ENCODE assay signal across 20 cellular contexts in the genomic region with DNA sequence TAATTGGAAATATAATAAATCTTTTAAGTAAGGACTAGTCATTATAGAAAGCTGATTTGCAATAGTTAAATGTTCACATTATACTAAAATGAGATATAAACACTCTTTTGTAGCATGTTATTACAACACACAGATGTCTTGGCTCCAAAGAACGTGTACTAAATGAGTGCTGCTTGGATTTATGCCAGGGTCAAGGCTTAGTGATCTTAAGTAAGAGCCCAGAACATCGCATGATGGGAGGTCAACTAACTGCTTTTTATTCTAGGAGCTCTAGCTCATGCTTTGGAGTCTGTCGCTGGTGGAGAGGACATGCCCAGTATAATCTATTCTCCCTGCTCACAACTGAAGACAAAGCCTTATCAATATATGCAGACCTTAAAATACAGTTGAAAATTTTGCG.
DNase-seq lines count a peak whose midpoint lies in the region; ATAC-seq and TF ChIP-seq lines count a peak whose summit lies in the region.
"Had no signal": no experiment of that assay in that cellular context is flagged by ENCODE, and none has a peak within 500 bp of the region (broad histone marks: within the 10 kb centered on the region; RNA-seq: fewer than 3 reads in every experiment).

No MANE protein-coding gene starts in this region.

- H3K4me3 ChIP-seq in AG04450 (ENCODE audit: low read depth, low read length) = no peak overlapping the region
- H3K4me3 ChIP-seq in IMR-90 (ENCODE audit: insufficient read depth, low read depth, low read length) = no peak overlapping the region
- H3K4me3 ChIP-seq in choroid plexus epithelial cell (ENCODE audit: low read depth, low read length) = no peak overlapping the region
- H3K4me3 ChIP-seq: lung, thoracic aorta had no signal

- no peak overlapping the region for H3K56ac ChIP-seq in IMR-90 (ENCODE audit: extremely low read depth, insufficient read depth, low read length)

- no peak overlapping the region for H3K14ac ChIP-seq in IMR-90 (replicated peaks; ENCODE audit: low read depth, low read length)

- DNase-seq in AG04450 (ENCODE audit: low read depth, low spot score) (peak; percentile 16), IMR-90 (peak; percentile 65), choroid plexus epithelial cell (ENCODE audit: low read depth) (peak; percentile 95), left kidney (ENCODE audit: low read depth, low spot score) (peak; percentile 49), NCI-H146 treated with DMSO at 0.1 percent for 48 hours (lab: John Stamatoyannopoulos, UW; ENCODE audit: unreplicated experiment) (no peak), CD14-positive monocyte (ENCODE audit: low spot score) (no peak)
- DNase-seq in activated T-helper 2 cell treated with anti-CD3 and anti-CD28 coated beads, Interferon-gamma antibody, Interleukin-2, Interleukin-4, amounts not matched to agents 10 μg/mL and 5 μg/mL and 100 μg/mL, durations not matched to agents 14 hours and 24 hours and 36 hours (ENCODE audit: low spot score) = no peak
- DNase-seq: activated CD4-positive, alpha-beta T cell treated with anti-CD3 and anti-CD28 coated beads, Interleukin-2, amount 50 U/mL, for 1 hour; activated naive CD4-positive, alpha-beta T cell treated with anti-CD3 and anti-CD28 coated beads, Interleukin-2, amount 50 U/mL, for 16 hours; activated T-cell treated with anti-CD3 and anti-CD28 coated beads for 4 hours; Calu3; effector CD4-positive, alpha-beta T cell; NCI-H187; NCI-H774; retina; stimulated activated CD4-positive, alpha-beta T cell treated with anti-CD3 and anti-CD28 coated beads, Interleukin-4, amount 100 ng/mL, for 1 hour had no signal

- H2BK20ac ChIP-seq in IMR-90 (ENCODE audit: low read depth, low read length) = no peak overlapping the region

- no peak overlapping the region for H4K91ac ChIP-seq in IMR-90 (ENCODE audit: insufficient read depth, low read depth, low read length)

- no peaks in the 10 kb centered on the region for H3K4me1 Mint-ChIP-seq in CD14-positive monocyte
- H3K4me1 Mint-ChIP-seq in activated T-helper 2 cell treated with anti-CD3 and anti-CD28 coated beads, Interferon-gamma antibody, Interleukin-2, Interleukin-4, amounts not matched to agents 10 μg/mL and 5 μg/mL and 100 μg/mL, durations not matched to agents 14 hours and 24 hours and 36 hours (ENCODE audit: low read depth) = no peaks in the 10 kb centered on the region

- no peak overlapping the region for H3K18ac ChIP-seq in IMR-90 (ENCODE audit: low read depth, low read length)

- H3K79me1 ChIP-seq in IMR-90 (ENCODE audit: low read depth in 1 of 2, low read length in 2 of 2) = no peaks in the 10 kb centered on the region

- H3K27ac Mint-ChIP-seq in CD14-positive monocyte = no peak overlapping the region
- no peak overlapping the region for H3K27ac Mint-ChIP-seq in activated T-helper 2 cell treated with anti-CD3 and anti-CD28 coated beads, Interferon-gamma antibody, Interleukin-2, Interleukin-4, amounts not matched to agents 10 μg/mL and 5 μg/mL and 100 μg/mL, durations not matched to agents 14 hours and 24 hours and 36 hours
- H3K27ac Mint-ChIP-seq: brain had no signal

- H3K36me3 Mint-ChIP-seq in CD14-positive monocyte = no peaks in the 10 kb centered on the region
- H3K36me3 Mint-ChIP-seq in activated T-helper 2 cell treated with anti-CD3 and anti-CD28 coated beads, Interferon-gamma antibody, Interleukin-2, Interleukin-4, amounts not matched to agents 10 μg/mL and 5 μg/mL and 100 μg/mL, durations not matched to agents 14 hours and 24 hours and 36 hours (ENCODE audit: low read depth) = no peaks in the 10 kb centered on the region
- H3K36me3 Mint-ChIP-seq: brain had no signal

- H2BK5ac ChIP-seq in IMR-90 (ENCODE audit: low read depth, low read length, poor library complexity, severe bottlenecking) = no peak overlapping the region

- BruUV-seq in IMR-90 (replicated peaks; lab: Mats Ljungman, UMichigan) = no TSS peak

- WGBS in IMR-90 (ENCODE audit: extremely low coverage in 2 of 2, insufficient read length in 1 of 2), 2 experiments = no CpG with 5 or more reads among the region's 4 CpGs

- H2AFZ ChIP-seq in IMR-90 (replicated peaks; ENCODE audit: low read length, poor library complexity) = no peak overlapping the region

- H3K9me3 ChIP-seq in AG04450 (ENCODE audit: control insufficient read depth, insufficient read depth, low read length) (no peaks in the 10 kb centered on the region), IMR-90 (ENCODE audit: control insufficient read depth, insufficient read depth, low read length) (no peaks in the 10 kb centered on the region)
- H3K9me3 ChIP-seq: thoracic aorta had no signal

- TF ChIP-seq POLR2A in IMR-90 (IDR thresholded peaks at IDR 0.05; ENCODE audit: low read depth, low read length) = no peak

- no peak overlapping the region for H2BK120ac ChIP-seq in IMR-90 (ENCODE audit: low read depth, low read length)

- no peak overlapping the region for H2AK5ac ChIP-seq in IMR-90 (ENCODE audit: low read depth, low read length)

- H3K9me3 Mint-ChIP-seq in CD14-positive monocyte = peaks cover 0 to 3% (median 0%) of the 10 kb centered on the region in 7 donors
- H3K9me3 Mint-ChIP-seq in activated T-helper 2 cell treated with anti-CD3 and anti-CD28 coated beads, Interferon-gamma antibody, Interleukin-2, Interleukin-4, amounts not matched to agents 10 μg/mL and 5 μg/mL and 100 μg/mL, durations not matched to agents 14 hours and 24 hours and 36 hours = no peaks in the 10 kb centered on the region
- H3K9me3 Mint-ChIP-seq: brain had no signal

- no peak overlapping the region for H3K4me2 ChIP-seq in IMR-90 (ENCODE audit: low read depth, low read length)

- intact Hi-C loops in IMR-90 (cut with micrococcal nuclease) (no loop called here), CD14-positive monocyte (cut with micrococcal nuclease) (no loop called here)
- intact Hi-C loops in activated T-helper 2 cell treated with anti-CD3 and anti-CD28 coated beads, Interferon-gamma antibody, Interleukin-2, Interleukin-4, amounts not matched to agents 10 μg/mL and 5 μg/mL and 100 μg/mL, durations not matched to agents 14 hours and 24 hours and 36 hours (cut with micrococcal nuclease) = no loop called here

- H3K4me3 Mint-ChIP-seq in CD14-positive monocyte = no peak overlapping the region
- H3K4me3 Mint-ChIP-seq in activated T-helper 2 cell treated with anti-CD3 and anti-CD28 coated beads, Interferon-gamma antibody, Interleukin-2, Interleukin-4, amounts not matched to agents 10 μg/mL and 5 μg/mL and 100 μg/mL, durations not matched to agents 14 hours and 24 hours and 36 hours (ENCODE audit: low read depth) = no peak overlapping the region
- H3K4me3 Mint-ChIP-seq: brain had no signal

- no peak overlapping the region for H4K5ac ChIP-seq in IMR-90 (ENCODE audit: low read depth, low read length)

- no peak for TF ChIP-seq RAD21 in IMR-90 (IDR thresholded peaks at IDR 0.05; ENCODE audit: low read length)

- no peak overlapping the region for H4K8ac ChIP-seq in IMR-90 (ENCODE audit: low read depth in 2 of 2, low read length in 2 of 2)

- no peaks in the 10 kb centered on the region for H3K27me3 ChIP-seq in AG04450 (ENCODE audit: control insufficient read depth, insufficient read depth, low read length)
- H3K27me3 ChIP-seq in IMR-90 (ENCODE audit: control insufficient read depth, insufficient read depth, low read length) = no peaks in the 10 kb centered on the region

- no peaks in the 10 kb centered on the region for H3K9me1 ChIP-seq in IMR-90 (ENCODE audit: insufficient read depth, low read length)

- peak; percentile 32 for ATAC-seq in IMR-90 (ENCODE audit: low read depth)
- no peak for ATAC-seq in GM21825 (IDR thresholded peaks at IDR 0.05; ENCODE audit: unreplicated experiment)

- H3K27me3 Mint-ChIP-seq in CD14-positive monocyte (ENCODE audit: low read depth in 3 of 3) = no peaks in the 10 kb centered on the region
- H3K27me3 Mint-ChIP-seq in activated T-helper 2 cell treated with anti-CD3 and anti-CD28 coated beads, Interferon-gamma antibody, Interleukin-2, Interleukin-4, amounts not matched to agents 10 μg/mL and 5 μg/mL and 100 μg/mL, durations not matched to agents 14 hours and 24 hours and 36 hours (ENCODE audit: low read depth) = no peaks in the 10 kb centered on the region

- TF ChIP-seq CTCF in AG04450 (IDR thresholded peaks at IDR 0.05; ENCODE audit: low read depth, low read length) (no peak), IMR-90 (conservative IDR thresholded peaks at IDR 0.05; ENCODE audit: low read depth, low read length) (no peak), choroid plexus epithelial cell (conservative IDR thresholded peaks at IDR 0.05; ENCODE audit: low read depth, low read length) (no peak), CD14-positive monocyte (IDR thresholded peaks at IDR 0.05) (no peak)

- no peak overlapping the region for H3K9ac ChIP-seq in IMR-90 (ENCODE audit: low read depth, low read length)

- dilution Hi-C loops in IMR-90 (cut with HindIII; ENCODE audit: low sequenced_read_pairs, unreplicated experiment) = no loop called here

- in situ Hi-C loops in IMR-90 (cut with MboI; ENCODE audit: low sequenced_read_pairs) = no loop called here

- no peak overlapping the region for H3K27ac ChIP-seq in AG04450 (ENCODE audit: low read depth, low read length)
- no peak overlapping the region for H3K27ac ChIP-seq in IMR-90 (ENCODE audit: insufficient read depth, low read length)
- H3K27ac ChIP-seq: thoracic aorta had no signal

- POLR2A ChIA-PET in AG04450 (lab: Yijun Ruan, JAX) (no interaction called here), IMR-90 (lab: Charles Lee; ENCODE audit: unreplicated experiment) (no interaction called here)

- no peaks in the 10 kb centered on the region for H4K20me1 ChIP-seq in IMR-90 (ENCODE audit: insufficient read depth, low read length)

- no peaks in the 10 kb centered on the region for H3K4me1 ChIP-seq in IMR-90 (ENCODE audit: control insufficient read depth, insufficient read depth, low read length)

- H2AK9ac ChIP-seq in IMR-90 (replicated peaks; ENCODE audit: low read depth, low read length, poor library complexity) = no peak overlapping the region

- no peak overlapping the region for H3K4ac ChIP-seq in IMR-90 (ENCODE audit: low read depth, low read length)

- H3K36me3 ChIP-seq in IMR-90 (ENCODE audit: control insufficient read depth, insufficient read depth, low read length) = no peaks in the 10 kb centered on the region
- H3K36me3 ChIP-seq: thoracic aorta had no signal

- CTCF ChIA-PET in AG04450 (lab: Charles Lee) (interaction anchor here (0.9 to 1.4 kb wide), 2 partner anchors 15 to 488 kb away, joined by 3 to 6 read pairs; no protein-coding TSS in a partner anchor), IMR-90 (lab: Yijun Ruan, JAX) (no interaction called here)

- H3K23ac ChIP-seq in IMR-90 (ENCODE audit: low read depth, low read length) = no peak overlapping the region

- no peak overlapping the region for H2BK15ac ChIP-seq in IMR-90 (ENCODE audit: low read depth, low read length)

TF ChIP-seq in IMR-90, 13 proteins besides CTCF, POLR2A, EP300 and RAD21 (continues in another document):
- TF ChIP-seq SMC3 (IDR thresholded peaks at IDR 0.05; ENCODE audit: low read depth, low read length) = no peak
- TF ChIP-seq NFE2L2 (IDR thresholded peaks at IDR 0.05; ENCODE audit: low read depth, low read length) = no peak
- no peak for TF ChIP-seq CHD1 (IDR thresholded peaks at IDR 0.05; ENCODE audit: low read depth, low read length)
- no peak for TF ChIP-seq BHLHE40 (IDR thresholded peaks at IDR 0.05; ENCODE audit: low read depth, low read length)
- no peak for TF ChIP-seq MXI1 (IDR thresholded peaks at IDR 0.05; ENCODE audit: borderline replicate concordance, low read depth, low read length)
- TF ChIP-seq RCOR1 (IDR thresholded peaks at IDR 0.05; ENCODE audit: insufficient replicate concordance, low read length) = no peak

Comparison
In these comparisons a context has a peak if more than half of its experiments do, and no peak if none do; other contexts are left out.
1. DNase-seq: peak in AG04450 (single experiment), IMR-90 (single experiment), choroid plexus epithelial cell (single experiment) and left kidney (single experiment); none in NCI-H146 treated with DMSO at 0.1 percent for 48 hours (single experiment), CD14-positive monocyte (single experiment) and activated T-helper 2 cell treated with anti-CD3 and anti-CD28 coated beads, Interferon-gamma antibody, Interleukin-2, Interleukin-4, amounts not matched to agents 10 μg/mL and 5 μg/mL and 100 μg/mL, durations not matched to agents 14 hours and 24 hours and 36 hours (single experiment).